In genomic region chr13:36616706-36617105, GRCh38 we compare ENCODE assay signal across 12 cellular contexts. TPM values are rescaled to one million over a fixed set of nuclear protein-coding genes. Genes with fewer than 3 reads are reported as not detected.
"Had no signal": no experiment of that assay in that cellular context is flagged by ENCODE, and none has a peak within 500 bp of the region (broad histone marks: within the 10 kb centered on the region; RNA-seq: fewer than 3 reads in every experiment).

No MANE protein-coding gene starts in this region.

- H3K4me3 ChIP-seq: GM23248, GM23338, HAP-1 had no signal

- FAIRE-seq: H1, H54 had no signal

- DNase-seq: GM23248, GOT3, H7, H9, HCEC 1CT, HFFc6 had no signal

- H3K9ac ChIP-seq: GM23248 had no signal

- H3K4me2 ChIP-seq: GM23338 had no signal

- H3K36me3 ChIP-seq: HAP-1 had no signal

- ATAC-seq: GM23338, HCT116 had no signal

- H2AFZ ChIP-seq: GM23248, GM23338 had no signal

- H3K4me1 ChIP-seq: HAP-1 had no signal

- H3K9me3 ChIP-seq: HAP-1 had no signal

- H3K27ac ChIP-seq: GM23248 had no signal

RNA-seq across cellular contexts. Expression of gene SERTM1, which starts 57.1 kb away (rescaled TPM):
- total RNA-seq: GM23248, H4, HFFc6 had no signal
- polyA plus RNA-seq: GM23248 had no signal
